1 cellular context compared by ENCODE assay signal in genomic region chr3:141802316-141803077, GRCh38.
TF ChIP-seq lines count a peak whose summit lies in the region.

No MANE protein-coding gene starts in this region.

TF ChIP-seq in H1, 55 proteins besides CTCF, POLR2A, EP300 and RAD21:
- TF ChIP-seq HDAC2 (IDR thresholded peaks at IDR 0.05; ENCODE audit: borderline replicate concordance in 1 of 2, low read depth in 2 of 2, low read length in 2 of 2) = no peak
- TF ChIP-seq RNF2 (IDR thresholded peaks at IDR 0.05; ENCODE audit: borderline replicate concordance, low read depth, low read length, missing control alignments, poor library complexity, severe bottlenecking) = no peak
- TF ChIP-seq FOSL1 (IDR thresholded peaks at IDR 0.05; ENCODE audit: insufficient read depth, low read depth, low read length) = no peak
- TF ChIP-seq TAF1 (IDR thresholded peaks at IDR 0.05; ENCODE audit: low read depth, low read length) = no peak
- TF ChIP-seq GTF2F1 (IDR thresholded peaks at IDR 0.05; ENCODE audit: borderline replicate concordance, low read depth, low read length) = no peak
- TF ChIP-seq EZH2 (IDR thresholded peaks at IDR 0.05; ENCODE audit: low read depth, low read length, severe bottlenecking) = no peak
- TF ChIP-seq BCL11A (IDR thresholded peaks at IDR 0.05; ENCODE audit: low read depth in 2 of 2, low read length in 2 of 2) = no peak
- no peak for TF ChIP-seq TCF12 (IDR thresholded peaks at IDR 0.05; ENCODE audit: low read depth, low read length)
- TF ChIP-seq ASH2L (IDR thresholded peaks at IDR 0.05; ENCODE audit: low read length) = no peak
- TF ChIP-seq SUZ12 (IDR thresholded peaks at IDR 0.05; ENCODE audit: low read length) = no peak
- no peak for TF ChIP-seq KDM4A (IDR thresholded peaks at IDR 0.05; ENCODE audit: low read depth, low read length, severe bottlenecking)
- no peak for TF ChIP-seq CTBP2 (IDR thresholded peaks at IDR 0.05; ENCODE audit: borderline replicate concordance, insufficient read depth, insufficient read length, low read length)
TF ChIP-seq in H1: peak in this region for 0.
